In genomic region chr1:62311473-62311943, GRCh38 we compare ENCODE assay signal across 23 cellular contexts. TPM values are rescaled to one million over a fixed set of nuclear protein-coding genes. Genes with fewer than 3 reads are reported as not detected.
DNase-seq lines count a peak whose midpoint lies in the region; FAIRE-seq and TF ChIP-seq lines count a peak whose summit lies in the region.
"Had no signal": no experiment of that assay in that cellular context is flagged by ENCODE, and none has a peak within 500 bp of the region (broad histone marks: within the 10 kb centered on the region; RNA-seq: fewer than 3 reads in every experiment).

No MANE protein-coding gene starts in this region.

- no peak overlapping the region for H3K27ac ChIP-seq in uterus
- H3K27ac ChIP-seq: brain microvascular endothelial cell, colonic mucosa, heart left ventricle, testis had no signal

- DNase-seq in H4 (ENCODE audit: low spot score) (peak; percentile 50), NOMO-1 treated with DMSO at 0.1 percent for 48 hours (lab: John Stamatoyannopoulos, UW; ENCODE audit: unreplicated experiment) (peak; percentile 75), bronchial epithelial cell (ENCODE audit: low read depth) (no peak), renal cortical epithelial cell (ENCODE audit: low read depth) (peak; percentile 70), NCI-H774 (lab: John Stamatoyannopoulos, UW) (no peak), uterus (no peak), activated gamma-delta T cell (lab: John Stamatoyannopoulos, UW) (no peak)
- DNase-seq: activated naive CD8-positive, alpha-beta T cell treated with anti-CD3 and anti-CD28 coated beads, Interleukin-2, amount 10 ng/mL, durations not matched to agents 7 days and 5 days; brain microvascular endothelial cell; Caco-2; colonic mucosa; heart left ventricle; immature natural killer cell; KBM-7; NCI-H2029 treated with DMSO at 0.1 percent for 48 hours; NCI-H510A treated with DMSO at 0.1 percent for 48 hours; PC-3; right cardiac atrium; testis had no signal

- intact Hi-C loops in uterus (cut with DNase I; ENCODE audit: low total_unique reads) = no loop called here

- H3K4me3 ChIP-seq in bronchial epithelial cell (ENCODE audit: low read depth, low read length) = no peak overlapping the region
- H3K4me3 ChIP-seq in uterus = no peak overlapping the region
- H3K4me3 ChIP-seq: colonic mucosa, heart left ventricle, testis had no signal

- no peaks in the 10 kb centered on the region for H3K4me1 ChIP-seq in uterus
- H3K4me1 ChIP-seq: colonic mucosa, heart left ventricle, testis had no signal

- H3K27me3 ChIP-seq in bronchial epithelial cell (ENCODE audit: control insufficient read depth, insufficient read depth, low read length) (peaks cover 1% of the 10 kb centered on the region), uterus (no peaks in the 10 kb centered on the region)
- H3K27me3 ChIP-seq: colonic mucosa, testis had no signal

- no peak for TF ChIP-seq POLR2A in uterus (IDR thresholded peaks at IDR 0.05)

- no peak for TF ChIP-seq CTCF in bronchial epithelial cell (IDR thresholded peaks at IDR 0.05; ENCODE audit: insufficient read depth, low read length, severe bottlenecking)
- no peak for TF ChIP-seq CTCF in uterus (IDR thresholded peaks at IDR 0.05)

- H3K9me3 ChIP-seq in uterus = no peaks in the 10 kb centered on the region
- H3K9me3 ChIP-seq: Caco-2, colonic mucosa, heart left ventricle, testis had no signal

- H3K36me3 ChIP-seq in bronchial epithelial cell (ENCODE audit: control insufficient read depth, insufficient read depth, low read length) (no peaks in the 10 kb centered on the region), uterus (no peaks in the 10 kb centered on the region)
- H3K36me3 ChIP-seq: brain microvascular endothelial cell, colonic mucosa, heart left ventricle had no signal

- peak; percentile 55 for FAIRE-seq in bronchial epithelial cell (lab: Jason Lieb, UNC)
- FAIRE-seq: endometrium, GM12891 had no signal

RNA-seq across cellular contexts. Expression of gene KANK4, which starts 7.7 kb away (rescaled TPM):
- 0.78 TPM in 1 of 2 replicates, not detected in the other for total RNA-seq in H4 (2014; rRNA removed; shearing (Covaris generic))
- total RNA-seq in bronchial epithelial cell = 0.13 and 0.26 TPM in 2 replicates
- not detected in 2 replicates for total RNA-seq in renal cortical epithelial cell
- 10 to 100 TPM in 1 of 4 donors, not detected in 3; 14.5 TPM for total RNA-seq in uterus
- total RNA-seq: activated naive CD8-positive, alpha-beta T cell treated with anti-CD3 and anti-CD28 coated beads, Interleukin-2, amount 10 ng/mL, durations not matched to agents 7 days and 5 days; B cell; lung microvascular endothelial cell; PC-3 had no signal

Comparison
In these comparisons a context has a peak if more than half of its experiments do, and no peak if none do; other contexts are left out.
1. DNase-seq: peak in H4 (single experiment), NOMO-1 treated with DMSO at 0.1 percent for 48 hours (single experiment) and renal cortical epithelial cell (single experiment); none in bronchial epithelial cell (single experiment), NCI-H774 (single experiment), uterus (0 of 2) and activated gamma-delta T cell (single experiment).